ENCODE assay signal across 1 cellular context in the genomic region with DNA sequence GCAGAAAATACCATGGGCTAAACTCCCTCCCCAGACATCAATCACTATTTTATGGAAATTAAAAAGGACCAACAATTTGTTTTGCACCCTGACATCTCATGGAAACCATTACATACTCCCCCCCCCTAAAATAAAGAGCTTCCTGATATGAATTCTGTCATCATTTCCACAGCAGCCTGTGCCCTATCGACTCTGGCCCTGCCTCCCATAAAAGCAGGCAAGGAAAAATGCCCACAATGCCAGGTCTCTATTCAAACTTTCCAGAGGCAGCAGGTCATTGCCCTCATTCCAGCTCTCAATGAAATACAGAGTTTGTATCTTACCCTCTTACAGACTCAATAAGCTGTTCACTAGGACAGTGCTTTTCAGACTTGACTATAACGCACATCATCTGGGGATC.
TF ChIP-seq lines count a peak whose summit lies in the region.

No MANE protein-coding gene starts in this region.

TF ChIP-seq in H1, 55 proteins besides CTCF, POLR2A, EP300 and RAD21 (continued from another document):
- TF ChIP-seq, protein P1, sequence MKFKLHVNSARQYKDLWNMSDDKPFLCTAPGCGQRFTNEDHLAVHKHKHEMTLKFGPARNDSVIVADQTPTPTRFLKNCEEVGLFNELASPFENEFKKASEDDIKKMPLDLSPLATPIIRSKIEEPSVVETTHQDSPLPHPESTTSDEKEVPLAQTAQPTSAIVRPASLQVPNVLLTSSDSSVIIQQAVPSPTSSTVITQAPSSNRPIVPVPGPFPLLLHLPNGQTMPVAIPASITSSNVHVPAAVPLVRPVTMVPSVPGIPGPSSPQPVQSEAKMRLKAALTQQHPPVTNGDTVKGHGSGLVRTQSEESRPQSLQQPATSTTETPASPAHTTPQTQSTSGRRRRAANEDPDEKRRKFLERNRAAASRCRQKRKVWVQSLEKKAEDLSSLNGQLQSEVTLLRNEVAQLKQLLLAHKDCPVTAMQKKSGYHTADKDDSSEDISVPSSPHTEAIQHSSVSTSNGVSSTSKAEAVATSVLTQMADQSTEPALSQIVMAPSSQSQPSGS (IDR thresholded peaks at IDR 0.05; ENCODE audit: low read length): no peak
- TF ChIP-seq, protein P2, sequence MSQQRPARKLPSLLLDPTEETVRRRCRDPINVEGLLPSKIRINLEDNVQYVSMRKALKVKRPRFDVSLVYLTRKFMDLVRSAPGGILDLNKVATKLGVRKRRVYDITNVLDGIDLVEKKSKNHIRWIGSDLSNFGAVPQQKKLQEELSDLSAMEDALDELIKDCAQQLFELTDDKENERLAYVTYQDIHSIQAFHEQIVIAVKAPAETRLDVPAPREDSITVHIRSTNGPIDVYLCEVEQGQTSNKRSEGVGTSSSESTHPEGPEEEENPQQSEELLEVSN (IDR thresholded peaks at IDR 0.05): no peak
- TF ChIP-seq CEBPB (IDR thresholded peaks at IDR 0.05; ENCODE audit: low read depth, low read length) (no peak), HDAC6 (IDR thresholded peaks at IDR 0.05; ENCODE audit: low read depth, low read length) (no peak), RNF2 (IDR thresholded peaks at IDR 0.05; ENCODE audit: borderline replicate concordance, low read depth, low read length, missing control alignments, poor library complexity, severe bottlenecking) (no peak), MAX (IDR thresholded peaks at IDR 0.05) (no peak), ZNF274 (IDR thresholded peaks at IDR 0.05; ENCODE audit: borderline replicate concordance, extremely low read depth, low read length) (no peak), TAF1 (IDR thresholded peaks at IDR 0.05; ENCODE audit: low read depth, low read length) (no peak), MAFK (IDR thresholded peaks at IDR 0.05; ENCODE audit: low read depth, low read length) (no peak), BCL11A (IDR thresholded peaks at IDR 0.05; ENCODE audit: low read depth in 2 of 2, low read length in 2 of 2) (no peak), BRCA1 (IDR thresholded peaks at IDR 0.05; ENCODE audit: low read depth, low read length) (no peak), RBBP5 (IDR thresholded peaks at IDR 0.05; ENCODE audit: borderline replicate concordance, low read depth, low read length) (no peak), TBP (IDR thresholded peaks at IDR 0.05; ENCODE audit: low read depth, low read length) (no peak), CHD1 (IDR thresholded peaks at IDR 0.05; ENCODE audit: low read depth, low read length) (no peak), TAF7 (optimal IDR thresholded peaks at IDR 0.05; ENCODE audit: borderline replicate concordance, low read depth, low read length) (no peak), SRF (IDR thresholded peaks at IDR 0.05; ENCODE audit: low read depth, low read length) (no peak), KDM1A (IDR thresholded peaks at IDR 0.05; ENCODE audit: borderline replicate concordance, low read length) (no peak), GABPA (IDR thresholded peaks at IDR 0.05; ENCODE audit: borderline replicate concordance, insufficient read depth, low read length) (no peak)
